In genomic region chr3:185822221-185822956, GRCh38 we compare ENCODE assay signal across 8 cellular contexts. TPM values are rescaled to one million over a fixed set of nuclear protein-coding genes. Genes with fewer than 3 reads are reported as not detected.
DNase-seq lines count a peak whose midpoint lies in the region; ATAC-seq and TF ChIP-seq lines count a peak whose summit lies in the region.

No MANE protein-coding gene starts in this region.

- H4K20me1 ChIP-seq in OCI-LY7 (ENCODE audit: insufficient read depth, low read length) = no peaks in the 10 kb centered on the region

- WGBS in heart right ventricle, 2 donors = 23 to 32% methylated on average over 9 of the region's 9 CpGs

- peak overlapping the region; percentile 58 to 83 (median 74) for H3K4me3 ChIP-seq in heart right ventricle
- H3K4me3 ChIP-seq in astrocyte of the cerebellum (ENCODE audit: low read depth, low read length) = peak overlapping the region; percentile 86
- peak overlapping the region; percentile 95 for H3K4me3 ChIP-seq in kidney epithelial cell (ENCODE audit: low read depth, low read length)
- H3K4me3 ChIP-seq in upper lobe of right lung = peak overlapping the region; percentile 77
- H3K4me3 ChIP-seq in OCI-LY7 (ENCODE audit: low read depth, low read length, poor library complexity, severe bottlenecking) = no peak overlapping the region

- no TSS peak for BruUV-seq in OCI-LY7 (replicated peaks; lab: Mats Ljungman, UMichigan)

- no peak overlapping the region for H3K4me2 ChIP-seq in OCI-LY7 (ENCODE audit: low read length)

- in situ Hi-C loops in astrocyte of the cerebellum (cut with HindIII; ENCODE audit: low sequenced_read_pairs) = no loop called here

- no peaks in the 10 kb centered on the region for H3K9me3 ChIP-seq in heart right ventricle
- H3K9me3 ChIP-seq in upper lobe of right lung = no peaks in the 10 kb centered on the region
- no peaks in the 10 kb centered on the region for H3K9me3 ChIP-seq in OCI-LY7 (ENCODE audit: low read length)

- H3K27ac ChIP-seq in heart right ventricle (peak overlapping the region in 4 of 10 donors; percentile 43 to 77 (median 72)), upper lobe of right lung (peak overlapping the region; percentile 74), OCI-LY7 (ENCODE audit: low read depth, low read length, poor library complexity, severe bottlenecking) (no peak overlapping the region)

- intact Hi-C loops in heart right ventricle (cut with DNase I) (loop anchor here in 3 of 10 donors (10.0 kb wide), 2 partner anchors 88 to 112 kb away; partner anchors contain the start of gene TRA2B (in 3 of the 3)), cardiac septum (cut with DNase I) (loop anchor here (5.0 kb wide), 1 partner anchor 60 kb away; no protein-coding TSS in a partner anchor), upper lobe of right lung (cut with DNase I) (no loop called here), OCI-LY7 (cut with micrococcal nuclease; ENCODE audit: unreplicated experiment) (no loop called here)

- ATAC-seq in heart right ventricle = no peak
- ATAC-seq in upper lobe of right lung = no peak
- no peak for ATAC-seq in GM18867 (IDR thresholded peaks at IDR 0.05; ENCODE audit: unreplicated experiment)
- no peak for ATAC-seq in GM21786 (IDR thresholded peaks at IDR 0.05; ENCODE audit: unreplicated experiment)

- H3K4me1 ChIP-seq in heart right ventricle (peaks cover 2 to 27% (median 16%) of the 10 kb centered on the region in 9 donors), upper lobe of right lung (peaks cover 19% of the 10 kb centered on the region), OCI-LY7 (ENCODE audit: insufficient read depth, low read length, poor library complexity, severe bottlenecking) (no peaks in the 10 kb centered on the region)

- H3K79me2 ChIP-seq in OCI-LY7 (ENCODE audit: insufficient read depth, low read depth, low read length) = no peaks in the 10 kb centered on the region

- no peak overlapping the region for H2AFZ ChIP-seq in OCI-LY7 (ENCODE audit: low read length)

- POLR2A ChIA-PET in OCI-LY7 (lab: Charles Lee) = interaction anchor here (0.6 to 0.8 kb wide), 5 partner anchors 35 to 552 kb away, joined by 3 to 6 read pairs (median 5); no protein-coding TSS in a partner anchor

- peaks cover 0 to 70% (median 41%) of the 10 kb centered on the region in 7 donors for H3K27me3 ChIP-seq in heart right ventricle
- H3K27me3 ChIP-seq in kidney epithelial cell (ENCODE audit: control insufficient read depth, insufficient read depth, low read length) = no peaks in the 10 kb centered on the region
- peaks cover 25% of the 10 kb centered on the region for H3K27me3 ChIP-seq in upper lobe of right lung

- no peak for TF ChIP-seq CTCF in heart right ventricle (IDR thresholded peaks at IDR 0.05)
- no peak for TF ChIP-seq CTCF in astrocyte of the cerebellum (IDR thresholded peaks at IDR 0.05; ENCODE audit: low read depth, low read length, missing control alignments)
- no peak for TF ChIP-seq CTCF in kidney epithelial cell (IDR thresholded peaks at IDR 0.05; ENCODE audit: insufficient read depth, low read length, poor library complexity, severe bottlenecking)
- TF ChIP-seq CTCF in upper lobe of right lung (IDR thresholded peaks at IDR 0.05) = no peak
- no peak for TF ChIP-seq CTCF in OCI-LY7 (conservative IDR thresholded peaks at IDR 0.05; ENCODE audit: low read length)

- H3K36me3 ChIP-seq in heart right ventricle (no peaks in the 10 kb centered on the region), kidney epithelial cell (ENCODE audit: control insufficient read depth, insufficient read depth, low read length) (no peaks in the 10 kb centered on the region), upper lobe of right lung (no peaks in the 10 kb centered on the region), OCI-LY7 (ENCODE audit: insufficient read depth, low read length) (no peaks in the 10 kb centered on the region)

- CTCF ChIA-PET in OCI-LY7 (lab: Charles Lee; ENCODE audit: unreplicated experiment) = no interaction called here

- no peaks in the 10 kb centered on the region for H3K9me2 ChIP-seq in OCI-LY7 (ENCODE audit: insufficient read depth, low read length)

- DNase-seq in heart right ventricle (no peak), cardiac septum (ENCODE audit: low spot score) (no peak), astrocyte of the cerebellum (ENCODE audit: low read depth) (no peak), kidney epithelial cell (ENCODE audit: low read depth) (no peak), upper lobe of right lung (no peak), OCI-LY7 (ENCODE audit: low spot score) (no peak)

RNA-seq across cellular contexts. Expression of gene IGF2BP2, which starts 2.5 kb away (rescaled TPM):
- total RNA-seq in heart right ventricle (10 to 100 TPM; 13.0 to 17.8 (median 15.7) TPM), cardiac septum (18.5 TPM), kidney epithelial cell (68.6 and 77.0 TPM in 2 replicates), upper lobe of right lung (17.4 TPM), OCI-LY7 (2022) (not detected in 2 replicates)
- polyA plus RNA-seq in heart right ventricle = 10 to 100 TPM in 1 of 2 donors, 1 to 10 TPM in 1; 9.4 to 10.7 TPM
- 0.28 TPM in 1 of 2 replicates, not detected in the other for total RNA-seq in OCI-LY7 (2014; rRNA removed; shearing (Covaris generic))

Comparison
In these comparisons a context has a peak if more than half of its experiments do, and no peak if none do; other contexts are left out.
1. RNA of gene IGF2BP2, which starts 2.5 kb away (total RNA-seq): 68.6 to 77.0 TPM in kidney epithelial cell, 18.5 TPM in cardiac septum (single experiment), 17.4 TPM in upper lobe of right lung (single experiment) and 13.0 to 17.8 TPM in heart right ventricle; 0.28 TPM in OCI-LY7; every median in the first group is over 10 times any median in the second.